Comparison of ENCODE assay signal across 17 cellular contexts in the genomic region with DNA sequence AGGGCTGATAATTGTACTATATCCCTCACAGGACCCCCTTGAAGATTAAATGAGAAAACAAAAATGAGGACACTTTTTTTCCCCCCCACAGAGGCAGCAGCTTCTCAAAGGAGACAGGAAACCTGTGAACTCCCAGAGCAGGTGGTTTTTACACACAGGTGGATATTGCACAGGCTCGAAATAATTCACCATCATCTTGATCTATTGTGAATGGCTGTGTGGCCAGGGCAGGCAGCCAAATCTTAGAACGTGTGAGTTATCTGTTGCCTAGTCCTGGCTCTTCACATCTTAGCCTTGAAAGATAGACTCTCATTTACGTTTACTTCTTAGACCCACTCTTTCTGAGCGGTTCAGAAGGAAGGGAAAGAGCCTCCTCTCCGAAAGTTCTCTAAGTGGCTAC. TPM values are rescaled to one million over a fixed set of nuclear protein-coding genes. Genes with fewer than 3 reads are reported as not detected.
DNase-seq lines count a peak whose midpoint lies in the region; ATAC-seq and TF ChIP-seq lines count a peak whose summit lies in the region.
"Had no signal": no experiment of that assay in that cellular context is flagged by ENCODE, and none has a peak within 500 bp of the region (broad histone marks: within the 10 kb centered on the region; RNA-seq: fewer than 3 reads in every experiment).

No MANE protein-coding gene starts in this region.

- H3K27me3 Mint-ChIP-seq in activated naive CD8-positive, alpha-beta T cell = no peaks in the 10 kb centered on the region
- no peaks in the 10 kb centered on the region for H3K27me3 Mint-ChIP-seq in activated naive CD8-positive, alpha-beta T cell treated with anti-CD3 and anti-CD28 coated beads for 36 hours
- H3K27me3 Mint-ChIP-seq in naive thymus-derived CD8-positive, alpha-beta T cell = peaks cover 0 to 12% (median 4%) of the 10 kb centered on the region in 5 donors
- H3K27me3 Mint-ChIP-seq in Calu3 (ENCODE audit: unreplicated experiment) = peaks cover 92% of the 10 kb centered on the region

- no peaks in the 10 kb centered on the region for H3K27me3 ChIP-seq in tibial artery

- H3K4me1 Mint-ChIP-seq in activated naive CD8-positive, alpha-beta T cell (ENCODE audit: low read depth) = peaks cover 70% of the 10 kb centered on the region
- peaks cover 53% of the 10 kb centered on the region for H3K4me1 Mint-ChIP-seq in activated naive CD8-positive, alpha-beta T cell treated with anti-CD3 and anti-CD28 coated beads for 36 hours
- H3K4me1 Mint-ChIP-seq in naive thymus-derived CD8-positive, alpha-beta T cell = peaks cover 31 to 74% (median 59%) of the 10 kb centered on the region in 4 donors
- peaks cover 11% of the 10 kb centered on the region for H3K4me1 Mint-ChIP-seq in Calu3 (ENCODE audit: low read depth, unreplicated experiment)

- intact Hi-C loops in Calu3 (cut with micrococcal nuclease; ENCODE audit: unreplicated experiment) = no loop called here
- intact Hi-C loops in tibial artery (cut with DNase I; ENCODE audit: low total_unique reads) = no loop called here

- no peak for DNase-seq in activated naive CD8-positive, alpha-beta T cell treated with anti-CD3 and anti-CD28 coated beads for 36 hours
- DNase-seq in NCI-H2029 treated with DMSO at 0.1 percent for 48 hours (lab: John Stamatoyannopoulos, UW) (peak; percentile 60), Calu3 (no peak), tibial artery (no peak), SHP77 treated with DMSO at 0.1 percent for 48 hours (lab: John Stamatoyannopoulos, UW) (no peak)
- DNase-seq in naive thymus-derived CD8-positive, alpha-beta T cell = no peak
- DNase-seq: DMS79 treated with DMSO at 0.1 percent for 48 hours, HCEC 1CT, NCI-H187, NCI-H2171 treated with DMSO at 0.1 percent for 48 hours, NCI-H510A, NCI-H774 had no signal

- CTCF ChIA-PET in Calu3 (lab: Charles Lee) = no interaction called here

- no TSS peak for BruUV-seq in Calu3 (replicated peaks; lab: Mats Ljungman, UMichigan)

- peaks cover 0 to 13% (median 0%) of the 10 kb centered on the region in 4 donors for H3K4me1 ChIP-seq in tibial artery

- peak; percentile 42 to 53 for ATAC-seq in naive thymus-derived CD8-positive, alpha-beta T cell

- no peaks in the 10 kb centered on the region for H3K36me3 ChIP-seq in tibial artery

- TF ChIP-seq CTCF in Calu3 (IDR thresholded peaks at IDR 0.05; ENCODE audit: unreplicated experiment) (no peak), tibial artery (IDR thresholded peaks at IDR 0.05) (no peak)

- H3K27ac ChIP-seq in tibial artery = no peak overlapping the region
- H3K27ac ChIP-seq: SK-N-MC had no signal

- no peaks in the 10 kb centered on the region for H3K9me3 ChIP-seq in tibial artery

- H3K27ac Mint-ChIP-seq in activated naive CD8-positive, alpha-beta T cell = peak overlapping the region; percentile 24
- no peak overlapping the region for H3K27ac Mint-ChIP-seq in activated naive CD8-positive, alpha-beta T cell treated with anti-CD3 and anti-CD28 coated beads for 36 hours
- peak overlapping the region in 4 of 10 donors; percentile 37 to 89 (median 62) for H3K27ac Mint-ChIP-seq in naive thymus-derived CD8-positive, alpha-beta T cell
- no peak overlapping the region for H3K27ac Mint-ChIP-seq in Calu3 (ENCODE audit: unreplicated experiment)

- H3K4me3 Mint-ChIP-seq in activated naive CD8-positive, alpha-beta T cell = peak overlapping the region; percentile 4
- no peak overlapping the region for H3K4me3 Mint-ChIP-seq in activated naive CD8-positive, alpha-beta T cell treated with anti-CD3 and anti-CD28 coated beads for 36 hours
- peak overlapping the region in 3 of 10 donors; percentile 54 to 65 (median 63) for H3K4me3 Mint-ChIP-seq in naive thymus-derived CD8-positive, alpha-beta T cell
- H3K4me3 Mint-ChIP-seq in Calu3 (ENCODE audit: low read depth, unreplicated experiment) = no peak overlapping the region
- H3K4me3 Mint-ChIP-seq: CD14-positive monocyte had no signal

- no peaks in the 10 kb centered on the region for H3K9me3 Mint-ChIP-seq in activated naive CD8-positive, alpha-beta T cell (ENCODE audit: low read depth)
- H3K9me3 Mint-ChIP-seq in activated naive CD8-positive, alpha-beta T cell treated with anti-CD3 and anti-CD28 coated beads for 36 hours = no peaks in the 10 kb centered on the region
- no peaks in the 10 kb centered on the region for H3K9me3 Mint-ChIP-seq in naive thymus-derived CD8-positive, alpha-beta T cell
- no peaks in the 10 kb centered on the region for H3K9me3 Mint-ChIP-seq in Calu3 (ENCODE audit: low read depth, unreplicated experiment)

- H3K4me3 ChIP-seq in tibial artery = no peak overlapping the region
- H3K4me3 ChIP-seq: SK-N-MC had no signal

- POLR2A ChIA-PET in naive thymus-derived CD8-positive, alpha-beta T cell (lab: Charles Lee) = interaction anchor here (0.7 to 2.5 kb wide), 3 partner anchors 17 to 24 kb away, joined by 3 to 8 read pairs (median 3); partner anchors contain the start of gene PPFIBP2

- H3K36me3 Mint-ChIP-seq in activated naive CD8-positive, alpha-beta T cell = peaks cover 2% of the 10 kb centered on the region
- peaks cover 6% of the 10 kb centered on the region for H3K36me3 Mint-ChIP-seq in activated naive CD8-positive, alpha-beta T cell treated with anti-CD3 and anti-CD28 coated beads for 36 hours
- H3K36me3 Mint-ChIP-seq in naive thymus-derived CD8-positive, alpha-beta T cell = peaks cover 0 to 5% (median 0%) of the 10 kb centered on the region in 3 donors
- no peaks in the 10 kb centered on the region for H3K36me3 Mint-ChIP-seq in Calu3 (ENCODE audit: insufficient read depth, unreplicated experiment)

RNA-seq across cellular contexts. Expression of gene PPFIBP2, which starts 23.5 kb away (rescaled TPM):
- total RNA-seq in activated naive CD8-positive, alpha-beta T cell treated with anti-CD3 and anti-CD28 coated beads for 36 hours = 10 to 100 TPM; 18.6 to 18.7 TPM
- total RNA-seq in naive thymus-derived CD8-positive, alpha-beta T cell = 10 to 100 TPM; 82.6 to 88.0 TPM
- 10 to 100 TPM in 1 of 3 donors, 1 to 10 TPM in 2; 2.6 to 32.2 (median 5.6) TPM for polyA plus RNA-seq in naive thymus-derived CD8-positive, alpha-beta T cell
- 28.5 and 51.8 TPM in 2 replicates for total RNA-seq in Calu3 (2022)

RNA-seq across cellular contexts. Expression of gene OLFML1, which starts 52.0 kb away (rescaled TPM):
- not detected for total RNA-seq in activated naive CD8-positive, alpha-beta T cell treated with anti-CD3 and anti-CD28 coated beads for 36 hours
- not detected for total RNA-seq in naive thymus-derived CD8-positive, alpha-beta T cell
- under 1 TPM in 2 of 3 donors, not detected in 1; 0.15 to 0.22 TPM for polyA plus RNA-seq in naive thymus-derived CD8-positive, alpha-beta T cell
- not detected in 2 replicates for total RNA-seq in Calu3 (2022)
- total RNA-seq: A673, LHCN-M2 had no signal
